Comparison of ENCODE assay signal across 14 cellular contexts in the genomic region with DNA sequence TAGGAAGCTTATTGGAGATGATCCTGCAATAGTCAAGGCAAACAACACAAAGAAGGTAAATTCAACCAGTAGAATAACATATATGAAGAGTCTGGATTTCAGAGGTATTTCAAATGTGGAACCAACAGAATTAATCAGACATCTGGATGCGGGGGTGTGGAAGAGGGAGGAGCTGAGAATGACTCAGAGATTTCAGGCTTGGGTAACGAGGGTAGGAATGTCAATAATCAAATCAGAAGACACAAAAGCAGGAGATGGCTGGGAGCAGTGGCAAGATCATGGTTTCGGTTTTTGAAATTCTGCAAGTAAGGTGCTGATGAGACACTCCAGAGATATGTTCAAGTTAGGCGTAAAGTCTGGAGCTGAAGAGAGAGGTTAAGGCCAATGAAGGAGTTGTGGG.
DNase-seq lines count a peak whose midpoint lies in the region; ATAC-seq and TF ChIP-seq lines count a peak whose summit lies in the region.
"Had no signal": no experiment of that assay in that cellular context is flagged by ENCODE, and none has a peak within 500 bp of the region (broad histone marks: within the 10 kb centered on the region; RNA-seq: fewer than 3 reads in every experiment).

No MANE protein-coding gene starts in this region.

- no peaks in the 10 kb centered on the region for H3K4me1 ChIP-seq in hepatocyte (ENCODE audit: insufficient read depth)

- H3K4me1 Mint-ChIP-seq in activated CD8-positive, alpha-beta T cell treated with anti-CD3 and anti-CD28 coated beads for 36 hours (ENCODE audit: low read depth) = peaks cover 8% of the 10 kb centered on the region
- no peaks in the 10 kb centered on the region for H3K4me1 Mint-ChIP-seq in activated CD8-positive, alpha-beta T cell treated with anti-CD3 and anti-CD28 coated beads, Interleukin-2, amount 10 ng/mL, durations not matched to agents 7 days and 5 days (ENCODE audit: low read depth)
- H3K4me1 Mint-ChIP-seq: B cell, naive B cell had no signal

- CTCF ChIA-PET in activated CD8-positive, alpha-beta T cell treated with anti-CD3 and anti-CD28 coated beads for 36 hours (lab: Charles Lee) = no interaction called here
- CTCF ChIA-PET in activated CD8-positive, alpha-beta T cell treated with anti-CD3 and anti-CD28 coated beads, Interleukin-2, amount 10 ng/mL, durations not matched to agents 7 days and 5 days (lab: Charles Lee) = no interaction called here

- H3K4me2 ChIP-seq in hepatocyte = no peak overlapping the region

- no peak overlapping the region for H3K27ac ChIP-seq in hepatocyte
- H3K27ac ChIP-seq: cardiac muscle cell had no signal

- no peak overlapping the region for H2AFZ ChIP-seq in hepatocyte

- 78% methylated on average over 4 of the region's 4 CpGs for WGBS in hepatocyte (ENCODE audit: low lambda C conversion rate, missing lambda C conversion rate)

- no peaks in the 10 kb centered on the region for H3K27me3 ChIP-seq in hepatocyte
- H3K27me3 ChIP-seq: cardiac muscle cell had no signal

- H3K9me3 Mint-ChIP-seq in activated CD8-positive, alpha-beta T cell treated with anti-CD3 and anti-CD28 coated beads for 36 hours = no peaks in the 10 kb centered on the region
- no peaks in the 10 kb centered on the region for H3K9me3 Mint-ChIP-seq in activated CD8-positive, alpha-beta T cell treated with anti-CD3 and anti-CD28 coated beads, Interleukin-2, amount 10 ng/mL, durations not matched to agents 7 days and 5 days (ENCODE audit: insufficient read depth)
- H3K9me3 Mint-ChIP-seq: naive B cell had no signal

- no peaks in the 10 kb centered on the region for H4K20me1 ChIP-seq in hepatocyte (ENCODE audit: insufficient read depth, poor library complexity, severe bottlenecking)

- H3K4me3 ChIP-seq in cardiac fibroblast (replicated peaks in 1 of 2; ENCODE audit: low read depth in 2 of 2, low read length in 2 of 2) (no peak overlapping the region), hepatocyte (no peak overlapping the region)
- H3K4me3 ChIP-seq: cardiac muscle cell had no signal

- no peaks in the 10 kb centered on the region for H3K9me3 ChIP-seq in hepatocyte (ENCODE audit: low read depth)

- no peaks in the 10 kb centered on the region for H3K36me3 ChIP-seq in hepatocyte (replicated peaks; ENCODE audit: insufficient read depth, low read depth)
- H3K36me3 ChIP-seq: cardiac muscle cell had no signal

- TF ChIP-seq CTCF in activated CD8-positive, alpha-beta T cell treated with anti-CD3 and anti-CD28 coated beads for 36 hours (IDR thresholded peaks at IDR 0.05) = no peak
- TF ChIP-seq CTCF in cardiac fibroblast (IDR thresholded peaks at IDR 0.05; ENCODE audit: low read depth, low read length) = no peak
- no peak for TF ChIP-seq CTCF in hepatocyte (IDR thresholded peaks at IDR 0.05; ENCODE audit: poor library complexity)

- peak; percentile 46 for DNase-seq in activated CD8-positive, alpha-beta T cell treated with anti-CD3 and anti-CD28 coated beads for 36 hours
- no peak for DNase-seq in activated CD8-positive, alpha-beta T cell treated with anti-CD3 and anti-CD28 coated beads, Interleukin-2, amount 10 ng/mL, durations not matched to agents 7 days and 5 days
- DNase-seq in HS-5 (ENCODE audit: low read depth) (peak; percentile 46), cardiac fibroblast (ENCODE audit: low read depth in 2 of 2) (peak; percentile 11 to 63), putamen (ENCODE audit: low spot score) (peak; percentile 26), NCI-H748 treated with DMSO at 0.1 percent for 48 hours (lab: John Stamatoyannopoulos, UW) (no peak), hepatocyte (ENCODE audit: low spot score) (no peak), anterior cingulate cortex (lab: John Stamatoyannopoulos, UW) (no peak)
- DNase-seq: erythroblast, Karpas-422, naive B cell, NCI-H2171 had no signal

- no peaks in the 10 kb centered on the region for H3K36me3 Mint-ChIP-seq in activated CD8-positive, alpha-beta T cell treated with anti-CD3 and anti-CD28 coated beads for 36 hours (ENCODE audit: low read depth)
- H3K36me3 Mint-ChIP-seq in activated CD8-positive, alpha-beta T cell treated with anti-CD3 and anti-CD28 coated beads, Interleukin-2, amount 10 ng/mL, durations not matched to agents 7 days and 5 days (ENCODE audit: low read depth) = no peaks in the 10 kb centered on the region
- H3K36me3 Mint-ChIP-seq: naive B cell had no signal

- POLR2A ChIA-PET in activated CD8-positive, alpha-beta T cell treated with anti-CD3 and anti-CD28 coated beads for 36 hours (lab: Charles Lee) = no interaction called here
- POLR2A ChIA-PET in activated CD8-positive, alpha-beta T cell treated with anti-CD3 and anti-CD28 coated beads, Interleukin-2, amount 10 ng/mL, durations not matched to agents 7 days and 5 days (lab: Charles Lee) = no interaction called here

- no peaks in the 10 kb centered on the region for H3K9me2 ChIP-seq in hepatocyte (replicated peaks; ENCODE audit: insufficient read depth)

- H3K79me2 ChIP-seq in hepatocyte = no peaks in the 10 kb centered on the region

- no peaks in the 10 kb centered on the region for H3K27me3 Mint-ChIP-seq in activated CD8-positive, alpha-beta T cell treated with anti-CD3 and anti-CD28 coated beads for 36 hours
- no peaks in the 10 kb centered on the region for H3K27me3 Mint-ChIP-seq in activated CD8-positive, alpha-beta T cell treated with anti-CD3 and anti-CD28 coated beads, Interleukin-2, amount 10 ng/mL, durations not matched to agents 7 days and 5 days (ENCODE audit: low read depth)
- H3K27me3 Mint-ChIP-seq: B cell, naive B cell had no signal

- intact Hi-C loops in activated CD8-positive, alpha-beta T cell treated with anti-CD3 and anti-CD28 coated beads for 36 hours (cut with micrococcal nuclease) = no loop called here

- H3K27ac Mint-ChIP-seq in activated CD8-positive, alpha-beta T cell treated with anti-CD3 and anti-CD28 coated beads for 36 hours = no peak overlapping the region
- H3K27ac Mint-ChIP-seq in activated CD8-positive, alpha-beta T cell treated with anti-CD3 and anti-CD28 coated beads, Interleukin-2, amount 10 ng/mL, durations not matched to agents 7 days and 5 days = no peak overlapping the region
- H3K27ac Mint-ChIP-seq: B cell had no signal

- no peak overlapping the region for H3K4me3 Mint-ChIP-seq in activated CD8-positive, alpha-beta T cell treated with anti-CD3 and anti-CD28 coated beads for 36 hours
- H3K4me3 Mint-ChIP-seq in activated CD8-positive, alpha-beta T cell treated with anti-CD3 and anti-CD28 coated beads, Interleukin-2, amount 10 ng/mL, durations not matched to agents 7 days and 5 days = no peak overlapping the region
- H3K4me3 Mint-ChIP-seq: B cell, naive B cell had no signal

- peak; percentile 68 for ATAC-seq in activated CD8-positive, alpha-beta T cell treated with anti-CD3 and anti-CD28 coated beads for 36 hours
- no peak for ATAC-seq in activated CD8-positive, alpha-beta T cell treated with anti-CD3 and anti-CD28 coated beads, Interleukin-2, amount 10 ng/mL, durations not matched to agents 7 days and 5 days

Comparison
In these comparisons a context has a peak if more than half of its experiments do, and no peak if none do; other contexts are left out.
1. DNase-seq: peak in activated CD8-positive, alpha-beta T cell treated with anti-CD3 and anti-CD28 coated beads for 36 hours (single experiment), HS-5 (single experiment), cardiac fibroblast (2 of 2) and putamen (single experiment); none in activated CD8-positive, alpha-beta T cell treated with anti-CD3 and anti-CD28 coated beads, Interleukin-2, amount 10 ng/mL, durations not matched to agents 7 days and 5 days (single experiment), NCI-H748 treated with DMSO at 0.1 percent for 48 hours (single experiment), hepatocyte (single experiment) and anterior cingulate cortex (0 of 58).